8 cellular contexts compared by ENCODE assay signal in genomic region chr4:98482847-98483806, GRCh38.
DNase-seq lines count a peak whose midpoint lies in the region; ATAC-seq and TF ChIP-seq lines count a peak whose summit lies in the region.

No MANE protein-coding gene starts in this region.

- no peaks in the 10 kb centered on the region for H3K27me3 ChIP-seq in GM23338 (ENCODE audit: insufficient read depth)

- H3K27ac Mint-ChIP-seq in GM23338, result no peak overlapping the region

- peak; percentile 81 for DNase-seq in kidney tubule cell (ENCODE audit: low spot score)
- no peak for DNase-seq in NCI-H446 (lab: John Stamatoyannopoulos, UW)
- DNase-seq in DMS53 (lab: John Stamatoyannopoulos, UW), result no peak
- no peak for DNase-seq in NCI-H1694 treated with DMSO at 0.1 percent for 48 hours (lab: John Stamatoyannopoulos, UW)
- no peak for DNase-seq in GM23338 (ENCODE audit: low spot score)

- H3K27me3 Mint-ChIP-seq in GM23338 (ENCODE audit: insufficient read depth, low read depth, poor library complexity), result no peaks in the 10 kb centered on the region

- no peaks in the 10 kb centered on the region for H3F3A ChIP-seq in GM23338 (replicated peaks; ENCODE audit: low read depth)

- no peaks in the 10 kb centered on the region for H3K79me2 ChIP-seq in GM23338 (replicated peaks; ENCODE audit: insufficient read depth)

- H3K27ac ChIP-seq in GM23338 (ENCODE audit: low read depth), result no peak overlapping the region

- H3K4me2 ChIP-seq in GM23338, result no peak overlapping the region

- H4K20me1 ChIP-seq in GM23338 (replicated peaks; ENCODE audit: insufficient read depth), result no peaks in the 10 kb centered on the region

- no peak for TF ChIP-seq CTCF in GM23338 (conservative IDR thresholded peaks at IDR 0.05; ENCODE audit: low read depth in 2 of 2)

- H3K4me1 ChIP-seq in GM23338 (ENCODE audit: insufficient read depth), result peaks cover 36% of the 10 kb centered on the region

- H3K4me3 Mint-ChIP-seq in GM23338, result no peak overlapping the region

- H3K36me3 ChIP-seq in GM23338 (ENCODE audit: insufficient read depth), result no peaks in the 10 kb centered on the region

- no peaks in the 10 kb centered on the region; the same call in 2 of the 3 replicates for H3K36me3 Mint-ChIP-seq in GM23338 (ENCODE audit: low read depth)

- peak; percentile 97 for ATAC-seq in GM18868 (IDR thresholded peaks at IDR 0.05; ENCODE audit: unreplicated experiment)
- ATAC-seq in HG02852 (IDR thresholded peaks at IDR 0.05; ENCODE audit: unreplicated experiment), result peak; percentile 95
- peak; percentile 81 to 90 for ATAC-seq in activated CD4-positive, CD25-positive, alpha-beta regulatory T cell treated with anti-CD3 and anti-CD28 coated beads, Interleukin-2, amount 50 U/mL, for 24 hours
- ATAC-seq in GM23338, result no peak

- no peak overlapping the region for H3K4me3 ChIP-seq in GM23338

- H3K9me3 Mint-ChIP-seq in GM23338, result no peaks in the 10 kb centered on the region

- peaks cover 55% of the 10 kb centered on the region for H3K4me1 Mint-ChIP-seq in GM23338

- H2AFZ ChIP-seq in GM23338, result no peak overlapping the region

- peaks cover 8% of the 10 kb centered on the region; the same call in 1 of the 2 replicates for H3K9me2 ChIP-seq in GM23338 (ENCODE audit: insufficient read depth)

TF ChIP-seq in GM23338, 12 proteins besides CTCF, POLR2A, EP300 and RAD21:
- no peak for TF ChIP-seq ZNF114 (CRISPR knock-in tag; IDR thresholded peaks at IDR 0.05)
- no peak for TF ChIP-seq ZNF331 (CRISPR knock-in tag; IDR thresholded peaks at IDR 0.05; ENCODE audit: low read depth)
- TF ChIP-seq ETS1 (IDR thresholded peaks at IDR 0.05), result no peak
- TF ChIP-seq REST (IDR thresholded peaks at IDR 0.05; ENCODE audit: unreplicated experiment), result no peak
- TF ChIP-seq EZH2phosphoT487 (IDR thresholded peaks at IDR 0.05; ENCODE audit: unreplicated experiment), result no peak
- no peak for TF ChIP-seq NANOG (IDR thresholded peaks at IDR 0.05; ENCODE audit: borderline replicate concordance)
- TF ChIP-seq STAT1 (IDR thresholded peaks at IDR 0.05; ENCODE audit: unreplicated experiment), result no peak
- TF ChIP-seq EZH2 (IDR thresholded peaks at IDR 0.05; ENCODE audit: low read depth, unreplicated experiment), result no peak
